Comparison of ENCODE assay signal across 14 cellular contexts in genomic region chr21:41846536-41846935, GRCh38. TPM values are rescaled to one million over a fixed set of nuclear protein-coding genes. Genes with fewer than 3 reads are reported as not detected.
DNase-seq lines count a peak whose midpoint lies in the region; TF ChIP-seq lines count a peak whose summit lies in the region.
"Had no signal": no experiment of that assay in that cellular context is flagged by ENCODE, and none has a peak within 500 bp of the region (broad histone marks: within the 10 kb centered on the region; RNA-seq: fewer than 3 reads in every experiment).

No MANE protein-coding gene starts in this region.

- no peak for TF ChIP-seq POLR2A in breast epithelium (IDR thresholded peaks at IDR 0.05)

- H3K9ac ChIP-seq in BLaER1 (no peak overlapping the region), OCI-LY1 (ENCODE audit: low read length) (no peak overlapping the region), Karpas-422 (ENCODE audit: low read length) (no peak overlapping the region)

- H3K9me3 Mint-ChIP-seq in brain, result peaks cover 0 to 7% (median 3%) of the 10 kb centered on the region in 5 experiments
- H3K9me3 Mint-ChIP-seq: CD4-positive, alpha-beta T cell had no signal

- H3K36me3 ChIP-seq in BLaER1, result peaks cover 29% of the 10 kb centered on the region
- H3K36me3 ChIP-seq in OCI-LY1 (ENCODE audit: insufficient read depth, low read length), result peaks cover 77% of the 10 kb centered on the region
- no peaks in the 10 kb centered on the region for H3K36me3 ChIP-seq in breast epithelium
- H3K36me3 ChIP-seq in Karpas-422 (ENCODE audit: insufficient read depth, low read length), result no peaks in the 10 kb centered on the region
- H3K36me3 ChIP-seq: HAP-1 had no signal

- intact Hi-C loops in breast epithelium (cut with DNase I; ENCODE audit: low total_unique reads), result no loop called here

- no peak overlapping the region for H3K4me3 Mint-ChIP-seq in brain
- H3K4me3 Mint-ChIP-seq: CD4-positive, alpha-beta T cell had no signal

- H3K27ac Mint-ChIP-seq in brain, result peak overlapping the region in 3 of 5 experiments; percentile 30 to 78 (median 36)
- H3K27ac Mint-ChIP-seq: CD4-positive, alpha-beta T cell had no signal

- H2AFZ ChIP-seq in OCI-LY1 (ENCODE audit: low read length) (no peak overlapping the region), Karpas-422 (ENCODE audit: low read length) (no peak overlapping the region)

- no peaks in the 10 kb centered on the region; the same call in 1 of the 2 replicates for H3F3A ChIP-seq in OCI-LY1 (ENCODE audit: insufficient read depth, low read length)

- H3K9me2 ChIP-seq in OCI-LY1 (ENCODE audit: low read depth, low read length) (no peaks in the 10 kb centered on the region), Karpas-422 (replicated peaks; ENCODE audit: insufficient read depth, low read length) (no peaks in the 10 kb centered on the region)

- H3K27me3 ChIP-seq in BLaER1 (no peaks in the 10 kb centered on the region), OCI-LY1 (ENCODE audit: insufficient read depth, low read length) (no peaks in the 10 kb centered on the region), breast epithelium (no peaks in the 10 kb centered on the region), Karpas-422 (ENCODE audit: low read length) (no peaks in the 10 kb centered on the region)

- H3K4me3 ChIP-seq in BLaER1, result no peak overlapping the region
- no peak overlapping the region for H3K4me3 ChIP-seq in OCI-LY1 (ENCODE audit: low read depth, low read length, poor library complexity, severe bottlenecking)
- H3K4me3 ChIP-seq in breast epithelium, result no peak overlapping the region
- H3K4me3 ChIP-seq in Karpas-422 (ENCODE audit: low read length), result no peak overlapping the region
- H3K4me3 ChIP-seq: GM12878, HAP-1 had no signal

- TF ChIP-seq CTCF in OCI-LY1 (IDR thresholded peaks at IDR 0.05; ENCODE audit: low read length) (no peak), brain (conservative IDR thresholded peaks at IDR 0.05) (no peak), breast epithelium (IDR thresholded peaks at IDR 0.05) (no peak)

- H3K4me2 ChIP-seq in BLaER1 (0 out of 2 replicates have a peak overlapping the region, but pooled peaks have one; percentile 32), OCI-LY1 (ENCODE audit: low read length) (no peak overlapping the region), Karpas-422 (ENCODE audit: low read depth, low read length, poor library complexity, severe bottlenecking) (no peak overlapping the region)

- H4K20me1 ChIP-seq in BLaER1, result no peaks in the 10 kb centered on the region
- H4K20me1 ChIP-seq in OCI-LY1 (ENCODE audit: insufficient read depth, low read length), result no peaks in the 10 kb centered on the region
- no peaks in the 10 kb centered on the region for H4K20me1 ChIP-seq in Karpas-422 (ENCODE audit: insufficient read depth, low read depth, low read length)

- H3K79me2 ChIP-seq in OCI-LY1 (ENCODE audit: insufficient read depth, low read length) (no peaks in the 10 kb centered on the region), Karpas-422 (ENCODE audit: low read length) (no peaks in the 10 kb centered on the region)

- peaks cover 2% of the 10 kb centered on the region; the same call in 1 of the 2 replicates for H3K9me3 ChIP-seq in BLaER1
- H3K9me3 ChIP-seq in OCI-LY1 (ENCODE audit: low read length), result no peaks in the 10 kb centered on the region
- no peaks in the 10 kb centered on the region for H3K9me3 ChIP-seq in breast epithelium
- H3K9me3 ChIP-seq in Karpas-422 (ENCODE audit: low read length), result no peaks in the 10 kb centered on the region
- H3K9me3 ChIP-seq: HAP-1 had no signal

- peaks cover 37% of the 10 kb centered on the region for H3K36me3 Mint-ChIP-seq in brain

- H3K4me1 ChIP-seq in BLaER1, result peaks cover 74% of the 10 kb centered on the region
- H3K4me1 ChIP-seq in OCI-LY1 (ENCODE audit: insufficient read depth, low read length, severe bottlenecking), result peaks cover 47% of the 10 kb centered on the region
- no peaks in the 10 kb centered on the region for H3K4me1 ChIP-seq in breast epithelium
- H3K4me1 ChIP-seq in Karpas-422 (ENCODE audit: low read length), result peaks cover 3% of the 10 kb centered on the region; the same call in 1 of the 2 replicates
- H3K4me1 ChIP-seq: HAP-1 had no signal

- H3K4me1 Mint-ChIP-seq in brain, result peaks cover 7% of the 10 kb centered on the region

- DNase-seq in pons (ENCODE audit: low spot score) (peak; percentile 59), breast epithelium (ENCODE audit: low spot score in 2 of 2) (no peak), Karpas-422 (no peak), NCI-H146 treated with DMSO at 0.1 percent for 48 hours (lab: John Stamatoyannopoulos, UW; ENCODE audit: unreplicated experiment) (no peak), COR-L47 (lab: John Stamatoyannopoulos, UW) (no peak)
- DNase-seq: ACHN; CD4-positive, alpha-beta T cell; DMS79; GOT3 had no signal

- no peaks in the 10 kb centered on the region for H3K27me3 Mint-ChIP-seq in brain
- H3K27me3 Mint-ChIP-seq: CD4-positive, alpha-beta T cell had no signal

- H3K27ac ChIP-seq in BLaER1 (peak overlapping the region; percentile 58; the same call in 1 of the 2 replicates), OCI-LY1 (ENCODE audit: low read depth, low read length, poor library complexity, severe bottlenecking) (peak overlapping the region; percentile 93), breast epithelium (no peak overlapping the region), Karpas-422 (ENCODE audit: low read length) (no peak overlapping the region)

RNA-seq across cellular contexts. Expression of gene PRDM15, which starts 32.6 kb away (rescaled TPM):
- polyA plus RNA-seq in brain (ENCODE audit: insufficient read depth, low read depth, low replicate concordance), result 9.3 TPM
- 10 to 100 TPM in 1 of 3 donors, 1 to 10 TPM in 2; 6.6 to 14.1 (median 9.2) TPM for total RNA-seq in breast epithelium
- 3.0 and 14.6 TPM in 2 replicates for total RNA-seq in Karpas-422 (2014; rRNA removed; shearing (Covaris generic); ENCODE audit: low replicate concordance)

Comparison
In these comparisons a context has a peak if more than half of its experiments do, and no peak if none do; other contexts are left out.
1. H3K27ac ChIP-seq: peak in BLaER1 (single experiment) and OCI-LY1 (single experiment); none in breast epithelium (0 of 2) and Karpas-422 (single experiment).